In the genomic region with DNA sequence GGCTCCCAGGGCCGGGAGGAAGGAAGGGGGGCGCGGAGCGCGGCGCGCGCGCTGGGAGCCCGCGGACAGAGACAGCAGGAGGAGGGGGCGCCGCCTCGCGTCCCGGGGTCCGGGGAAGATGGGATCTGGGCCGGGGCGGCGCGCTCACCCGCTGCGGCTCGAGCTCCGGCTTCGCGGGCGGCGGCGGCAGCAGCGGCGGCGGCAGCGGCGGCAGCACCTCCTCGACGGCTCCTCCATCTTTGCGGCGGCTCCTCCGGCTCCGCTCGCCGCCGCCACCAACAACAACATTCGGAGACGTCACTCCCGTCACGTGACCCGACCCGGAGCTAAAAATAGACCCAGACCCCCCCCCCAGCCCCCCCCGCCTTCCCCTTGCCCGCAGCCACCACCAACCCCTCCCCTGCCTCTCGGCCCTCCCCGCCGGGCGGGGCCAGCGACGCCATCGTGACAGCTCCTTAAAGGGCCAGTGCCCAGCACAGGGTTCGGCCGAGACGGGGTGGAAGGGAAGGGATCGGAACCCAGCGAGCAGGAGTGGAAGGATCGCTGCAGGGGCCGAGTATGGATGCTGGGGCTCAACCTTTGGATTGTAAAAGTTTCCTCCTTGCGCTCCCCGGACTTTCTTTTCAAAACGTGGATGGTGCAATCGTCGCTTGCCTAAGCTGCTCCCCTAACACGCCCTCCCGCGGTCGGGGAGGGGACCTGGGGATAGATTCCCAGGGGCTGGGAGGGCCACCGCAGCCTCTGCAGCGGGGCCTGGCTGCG, we compare ENCODE assay signal across 8 cellular contexts. TPM values are rescaled to one million over a fixed set of nuclear protein-coding genes. Genes with fewer than 3 reads are reported as not detected.
DNase-seq lines count a peak whose midpoint lies in the region; ATAC-seq, FAIRE-seq and TF ChIP-seq lines count a peak whose summit lies in the region.

HDAC5 (minus strand) TSS at position 286 of the 762 bp plus-strand sequence. CDS start 6,126 bp downstream, outside the sequence.

- H2AFZ ChIP-seq in mesenchymal stem cell (ENCODE audit: low read depth, low read length): peak within 1 kb of the TSS; percentile 83

- DNase-seq in Caco-2 (peak; percentile 97), HTR-8/SVneo (ENCODE audit: insufficient read length, low spot score) (peak; percentile 94), NOMO-1 (lab: John Stamatoyannopoulos, UW; ENCODE audit: unreplicated experiment in 2 of 2) (peak; percentile 94), mesenchymal stem cell (peak; percentile 96)
- DNase-seq in activated CD8-positive, alpha-beta memory T cell treated with anti-CD3 and anti-CD28 coated beads for 4 hours (ENCODE audit: low read depth in 2 of 2): peak; percentile 93 to 94
- DNase-seq in effector memory CD4-positive, alpha-beta T cell: peak; percentile 89 to 94 (median 93)
- peak; percentile 92 for DNase-seq in stimulated activated CD8-positive, alpha-beta memory T cell treated with anti-CD3 and anti-CD28 coated beads, Interleukin-12 subunit alpha, Interleukin-12 subunit beta, amount 100 ng/mL, for 24 hours (ENCODE audit: extremely low read depth)

- peak within 1 kb of the TSS; percentile 87 for H3K4me2 ChIP-seq in mesenchymal stem cell (ENCODE audit: low read length, poor library complexity, severe bottlenecking)

- no peak within 1 kb of the TSS for H2AK5ac ChIP-seq in mesenchymal stem cell (ENCODE audit: low read length, severe bottlenecking)

- peak within 1 kb of the TSS; percentile 96 for H3K9ac ChIP-seq in mesenchymal stem cell (ENCODE audit: low read length)

- peak within 1 kb of the TSS; percentile 58 for H2BK5ac ChIP-seq in mesenchymal stem cell (ENCODE audit: low read depth, low read length, poor library complexity, severe bottlenecking)

- peak within 1 kb of the TSS; percentile 87 for H4K8ac ChIP-seq in mesenchymal stem cell (ENCODE audit: low read length)

- under 1% methylated on average over 45 of the region's 78 CpGs for WGBS in mesenchymal stem cell

- H3K4me1 ChIP-seq in Caco-2 (peaks cover 5% of the 10 kb centered on the region; the same call in 1 of the 2 replicates), mesenchymal stem cell (ENCODE audit: control insufficient read depth, insufficient read depth, low read depth, low read length) (peaks cover 12% of the 10 kb centered on the region)
- peaks cover 14% of the 10 kb centered on the region for H3K4me1 ChIP-seq in effector memory CD4-positive, alpha-beta T cell (ENCODE audit: control insufficient read depth, insufficient read depth, low read length, poor library complexity, severe bottlenecking)

- H3K27me3 ChIP-seq in Caco-2 (replicated peaks; ENCODE audit: control insufficient read depth, insufficient read depth, low read length) (no peaks in the 10 kb centered on the region), mesenchymal stem cell (ENCODE audit: control insufficient read depth in 1 of 2, insufficient read depth in 1 of 2, low read length in 2 of 2) (peaks cover 0 to 6% of the 10 kb centered on the region in 2 experiments)
- no peaks in the 10 kb centered on the region for H3K27me3 ChIP-seq in effector memory CD4-positive, alpha-beta T cell (replicated peaks; ENCODE audit: control insufficient read depth, insufficient read depth, low read length, poor library complexity, severe bottlenecking)

- peak within 1 kb of the TSS; percentile 91 for H3K18ac ChIP-seq in mesenchymal stem cell (ENCODE audit: low read depth in 1 of 2, low read length in 2 of 2)

- POLR2A ChIA-PET in Caco-2 (lab: Charles Lee): interaction anchor here (0.5 to 1.6 kb wide), 15 partner anchors 9 to 262 kb away, joined by 3 to 11 read pairs (median 4); partner anchors contain the start of genes G6PC3, LSM12 and TMEM101

- H3K4me1 Mint-ChIP-seq in Caco-2 (ENCODE audit: low read depth, unreplicated experiment): peaks cover 7% of the 10 kb centered on the region

- CTCF ChIA-PET in Caco-2 (lab: Charles Lee): interaction anchor here (0.5 to 1.9 kb wide), 30 partner anchors 8 to 1441 kb away, joined by 3 to 21 read pairs (median 4); partner anchors contain the start of genes DHX8, LSM12 and TMUB2

- peak within 1 kb of the TSS; percentile 94 for H3K4me3 Mint-ChIP-seq in Caco-2 (ENCODE audit: unreplicated experiment)

- peak within 1 kb of the TSS; percentile 96 for H4K91ac ChIP-seq in mesenchymal stem cell (ENCODE audit: low read length)

- H3K4ac ChIP-seq in mesenchymal stem cell (ENCODE audit: low read depth in 1 of 2, low read length in 2 of 2): peak within 1 kb of the TSS; percentile 48 to 92

- H3K14ac ChIP-seq in mesenchymal stem cell (ENCODE audit: low read length in 2 of 2): peak within 1 kb of the TSS; percentile 44 to 87

- TF ChIP-seq CTCF in Caco-2 (IDR thresholded peaks at IDR 0.05; ENCODE audit: insufficient read depth in 1 of 2, low read depth in 1 of 2, low read length in 1 of 2, severe bottlenecking in 1 of 2, unreplicated experiment in 1 of 2): peak; percentile 67 to 92

- H3K27ac ChIP-seq in effector memory CD4-positive, alpha-beta T cell (ENCODE audit: insufficient read depth, low read length, poor library complexity, severe bottlenecking): peak within 1 kb of the TSS; percentile 70
- peak within 1 kb of the TSS; percentile 70 for H3K27ac ChIP-seq in mesenchymal stem cell (ENCODE audit: low read length, poor library complexity, severe bottlenecking)

- no peaks in the 10 kb centered on the region for H3K36me3 ChIP-seq in Caco-2 (ENCODE audit: control insufficient read depth, insufficient read depth, low read length)
- no peaks in the 10 kb centered on the region for H3K36me3 ChIP-seq in effector memory CD4-positive, alpha-beta T cell (ENCODE audit: control insufficient read depth, insufficient read depth, low read length)
- H3K36me3 ChIP-seq in mesenchymal stem cell (ENCODE audit: control insufficient read depth in 1 of 2, insufficient read depth in 2 of 2, low read depth in 1 of 2, low read length in 2 of 2): no peaks in the 10 kb centered on the region

- peak within 1 kb of the TSS; percentile 97 for H3K27ac Mint-ChIP-seq in Caco-2 (ENCODE audit: unreplicated experiment)

- H3K23ac ChIP-seq in mesenchymal stem cell (ENCODE audit: low read length in 2 of 2): peak within 1 kb of the TSS in 1 of 2 experiments; percentile 97

- H2BK12ac ChIP-seq in mesenchymal stem cell (ENCODE audit: low read length in 2 of 2): peak within 1 kb of the TSS; percentile 63 to 80

- peak; percentile 88 for ATAC-seq in GM21367 (IDR thresholded peaks at IDR 0.05; ENCODE audit: unreplicated experiment)

- no peaks in the 10 kb centered on the region for H3K9me3 Mint-ChIP-seq in Caco-2 (ENCODE audit: unreplicated experiment)

- H2BK15ac ChIP-seq in mesenchymal stem cell (ENCODE audit: low read depth, poor library complexity, severe bottlenecking): peak within 1 kb of the TSS; percentile 91

- no peaks in the 10 kb centered on the region for H3K36me3 Mint-ChIP-seq in Caco-2 (ENCODE audit: insufficient read depth, unreplicated experiment)

- intact Hi-C loops in Caco-2 (cut with micrococcal nuclease; ENCODE audit: unreplicated experiment): loop anchor here (1.0 to 2.0 kb wide), 3 partner anchors 18 to 58 kb away; partner anchors contain the start of genes G6PC3 and HROB

- H2BK120ac ChIP-seq in mesenchymal stem cell (ENCODE audit: low read depth, low read length): peak within 1 kb of the TSS; percentile 76

- no TSS peak for BruUV-seq in Caco-2 (replicated peaks; lab: Mats Ljungman, UMichigan)

- no peaks in the 10 kb centered on the region for H3K27me3 Mint-ChIP-seq in Caco-2 (ENCODE audit: insufficient read depth, unreplicated experiment)

- peak within 1 kb of the TSS; percentile 69 for H3K4me3 ChIP-seq in Caco-2 (ENCODE audit: low read depth, low read length)
- H3K4me3 ChIP-seq in effector memory CD4-positive, alpha-beta T cell (ENCODE audit: insufficient read depth, low read depth, low read length, poor library complexity, severe bottlenecking): peak within 1 kb of the TSS; percentile 94
- peak within 1 kb of the TSS; percentile 79 to 97 for H3K4me3 ChIP-seq in mesenchymal stem cell (ENCODE audit: insufficient read depth in 1 of 2, low read depth in 1 of 2, low read length in 2 of 2)

- H3K79me1 ChIP-seq in mesenchymal stem cell (replicated peaks; ENCODE audit: low read length, poor library complexity, severe bottlenecking): peaks cover 14% of the 10 kb centered on the region

- no peaks in the 10 kb centered on the region for H3K9me3 ChIP-seq in Caco-2
- H3K9me3 ChIP-seq in effector memory CD4-positive, alpha-beta T cell (ENCODE audit: control insufficient read depth, low read length): no peaks in the 10 kb centered on the region
- no peaks in the 10 kb centered on the region for H3K9me3 ChIP-seq in mesenchymal stem cell (ENCODE audit: control insufficient read depth, low read length)

- FAIRE-seq in HTR-8/SVneo (lab: Jason Lieb, UNC): peak; percentile 88

RNA-seq across cellular contexts. Expression of gene HDAC5, which starts in this region (rescaled TPM):
- total RNA-seq in Caco-2 (2022): 25.9 and 27.0 TPM in 2 replicates
- polyA plus RNA-seq in mesenchymal stem cell (2013, experiment 1 of 2): 36.0 TPM
- polyA plus RNA-seq in mesenchymal stem cell (2013, experiment 2 of 2): 34.6 TPM

Comparison
In these comparisons a context has a peak if more than half of its experiments do, and no peak if none do; other contexts are left out.
1. Peak in every context shown above with its lines: DNase-seq, ATAC-seq, H3K4me3 ChIP-seq and H3K27ac ChIP-seq.